ENCODE assay signal across 15 cellular contexts in the genomic region with DNA sequence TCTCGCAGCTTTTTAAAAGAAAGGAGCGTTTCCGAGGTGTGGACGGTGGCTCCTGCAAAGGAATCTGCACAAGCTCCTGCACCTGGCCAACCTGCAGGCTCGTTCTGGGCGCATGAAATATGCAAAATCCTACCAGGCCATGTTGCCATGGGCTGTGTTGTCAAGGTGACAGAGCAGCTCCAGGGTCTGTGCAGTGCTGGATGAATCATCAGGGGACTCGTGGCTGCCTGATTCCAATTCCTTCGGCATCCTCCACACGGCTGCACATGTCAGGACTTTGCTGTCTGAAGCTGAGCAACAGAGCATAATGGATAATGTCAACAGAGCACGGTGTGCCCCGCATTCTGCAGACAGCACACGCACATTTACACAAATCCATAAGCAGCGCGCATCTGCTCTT.
DNase-seq lines count a peak whose midpoint lies in the region; FAIRE-seq and TF ChIP-seq lines count a peak whose summit lies in the region.
"Had no signal": no experiment of that assay in that cellular context is flagged by ENCODE, and none has a peak within 500 bp of the region (broad histone marks: within the 10 kb centered on the region; RNA-seq: fewer than 3 reads in every experiment).

No MANE protein-coding gene starts in this region.

- H3K14ac ChIP-seq in mesenchymal stem cell (ENCODE audit: low read length in 2 of 2), result no peak overlapping the region

- H4K91ac ChIP-seq in mesenchymal stem cell (ENCODE audit: low read length), result no peak overlapping the region

- H2BK5ac ChIP-seq in mesenchymal stem cell (ENCODE audit: low read depth, low read length, poor library complexity, severe bottlenecking), result no peak overlapping the region

- no peak overlapping the region for H3K4ac ChIP-seq in mesenchymal stem cell (ENCODE audit: low read depth in 1 of 2, low read length in 2 of 2)

- H3K23ac ChIP-seq in mesenchymal stem cell (ENCODE audit: low read length in 2 of 2), result no peak overlapping the region

- no peak overlapping the region for H2BK15ac ChIP-seq in mesenchymal stem cell (ENCODE audit: low read depth, poor library complexity, severe bottlenecking)

- H3K9me3 ChIP-seq in mesenchymal stem cell (ENCODE audit: control insufficient read depth, low read length), result no peaks in the 10 kb centered on the region
- H3K9me3 ChIP-seq: body of pancreas, thyroid gland had no signal

- H3K18ac ChIP-seq in mesenchymal stem cell (ENCODE audit: low read depth in 1 of 2, low read length in 2 of 2), result no peak overlapping the region

- H2BK120ac ChIP-seq in mesenchymal stem cell (ENCODE audit: low read depth, low read length), result no peak overlapping the region

- H3K27me3 ChIP-seq in brain microvascular endothelial cell (replicated peaks) (no peaks in the 10 kb centered on the region), mesenchymal stem cell (ENCODE audit: control insufficient read depth in 1 of 2, insufficient read depth in 1 of 2, low read length in 2 of 2) (no peaks in the 10 kb centered on the region)
- H3K27me3 ChIP-seq: body of pancreas, thyroid gland had no signal

- H3K9ac ChIP-seq in mesenchymal stem cell (ENCODE audit: low read length), result no peak overlapping the region

- no peak overlapping the region for H2AK5ac ChIP-seq in mesenchymal stem cell (ENCODE audit: low read length, severe bottlenecking)

- peaks cover 17% of the 10 kb centered on the region for H3K4me1 ChIP-seq in mesenchymal stem cell (ENCODE audit: control insufficient read depth, insufficient read depth, low read depth, low read length)
- H3K4me1 ChIP-seq: body of pancreas had no signal

- H3K27ac ChIP-seq in brain microvascular endothelial cell (no peak overlapping the region), mesenchymal stem cell (ENCODE audit: low read length, poor library complexity, severe bottlenecking) (no peak overlapping the region), coronary artery (no peak overlapping the region)
- H3K27ac ChIP-seq: body of pancreas, thyroid gland had no signal

- H3K79me1 ChIP-seq in mesenchymal stem cell (replicated peaks; ENCODE audit: low read length, poor library complexity, severe bottlenecking), result peaks cover 31% of the 10 kb centered on the region

- H2BK12ac ChIP-seq in mesenchymal stem cell (ENCODE audit: low read length in 2 of 2), result no peak overlapping the region

- peak overlapping the region; percentile 55 for H4K8ac ChIP-seq in mesenchymal stem cell (ENCODE audit: low read length)

- DNase-seq in activated CD8-positive, alpha-beta memory T cell treated with anti-CD3 and anti-CD28 coated beads for 24 hours, result peak; percentile 24
- no peak for DNase-seq in activated CD8-positive, alpha-beta memory T cell treated with anti-CD3 and anti-CD28 coated beads, Interleukin-2, amount 50 U/mL, for 4 hours
- peak; percentile 27 for DNase-seq in brain microvascular endothelial cell
- peak; percentile 2 for DNase-seq in mesenchymal stem cell
- DNase-seq in RCC 7860 (ENCODE audit: low spot score), result no peak
- DNase-seq in activated naive CD4-positive, alpha-beta T cell treated with anti-CD3 and anti-CD28 coated beads, Interleukin-2, amount 50 U/mL, for 16 hours, result no peak
- DNase-seq in coronary artery (ENCODE audit: low spot score), result no peak
- no peak for DNase-seq in GM12892 (ENCODE audit: insufficient read length)
- DNase-seq: activated CD4-positive, CD25-positive, alpha-beta regulatory T cell treated with anti-CD3 and anti-CD28 coated beads, Interleukin-2, amount 50 U/mL, for 72 hours; activated T-cell treated with anti-CD3 and anti-CD28 coated beads, Interleukin-2, amount 50 U/mL, for 48 hours; body of pancreas; KG1; NCI-H1436 treated with DMSO at 0.1 percent for 48 hours had no signal

- H2AFZ ChIP-seq in mesenchymal stem cell (ENCODE audit: low read depth, low read length), result no peak overlapping the region

- 87% methylated on average over 14 of the region's 14 CpGs for WGBS in mesenchymal stem cell

- H3K4me3 ChIP-seq in brain microvascular endothelial cell (ENCODE audit: low read depth, low read length) (no peak overlapping the region), mesenchymal stem cell (ENCODE audit: insufficient read depth in 1 of 2, low read depth in 1 of 2, low read length in 2 of 2) (no peak overlapping the region), coronary artery (no peak overlapping the region)
- H3K4me3 ChIP-seq: body of pancreas, thyroid gland had no signal

- H3K36me3 ChIP-seq in brain microvascular endothelial cell (replicated peaks) (peaks cover 2% of the 10 kb centered on the region), mesenchymal stem cell (ENCODE audit: control insufficient read depth in 1 of 2, insufficient read depth in 2 of 2, low read depth in 1 of 2, low read length in 2 of 2) (peaks cover 12 to 23% of the 10 kb centered on the region in 2 experiments)
- H3K36me3 ChIP-seq: thyroid gland had no signal

- no peak for TF ChIP-seq CTCF in brain microvascular endothelial cell (IDR thresholded peaks at IDR 0.05; ENCODE audit: low read depth, low read length, missing control alignments)
- TF ChIP-seq CTCF in coronary artery (IDR thresholded peaks at IDR 0.05), result no peak

- no peak for TF ChIP-seq POLR2A in GM12892 (IDR thresholded peaks at IDR 0.05; ENCODE audit: low read depth, low read length)

- H3K4me2 ChIP-seq in mesenchymal stem cell (ENCODE audit: low read length, poor library complexity, severe bottlenecking), result no peak overlapping the region

- no peak for FAIRE-seq in RCC 7860 (lab: Jason Lieb, UNC)
- no peak for FAIRE-seq in GM12892 (lab: Jason Lieb, UNC)
- FAIRE-seq: endothelial cell of umbilical vein had no signal

- in situ Hi-C loops in brain microvascular endothelial cell (cut with HindIII; ENCODE audit: low pct_ligation_motif_present, low sequenced_read_pairs), result no loop called here

Comparison
In these comparisons a context has a peak if more than half of its experiments do, and no peak if none do; other contexts are left out.
1. DNase-seq: peak in activated CD8-positive, alpha-beta memory T cell treated with anti-CD3 and anti-CD28 coated beads for 24 hours (single experiment), brain microvascular endothelial cell (single experiment) and mesenchymal stem cell (single experiment); none in activated CD8-positive, alpha-beta memory T cell treated with anti-CD3 and anti-CD28 coated beads, Interleukin-2, amount 50 U/mL, for 4 hours (single experiment), RCC 7860 (single experiment), activated naive CD4-positive, alpha-beta T cell treated with anti-CD3 and anti-CD28 coated beads, Interleukin-2, amount 50 U/mL, for 16 hours (single experiment), coronary artery (single experiment) and GM12892 (single experiment).